Comparison of ENCODE assay signal across 9 cellular contexts in genomic region chr12:40158592-40159111, GRCh38. TPM values are rescaled to one million over a fixed set of nuclear protein-coding genes. Genes with fewer than 3 reads are reported as not detected.
DNase-seq lines count a peak whose midpoint lies in the region; ATAC-seq, FAIRE-seq and TF ChIP-seq lines count a peak whose summit lies in the region.
"Had no signal": no experiment of that assay in that cellular context is flagged by ENCODE, and none has a peak within 500 bp of the region (broad histone marks: within the 10 kb centered on the region; RNA-seq: fewer than 3 reads in every experiment).

No MANE protein-coding gene starts in this region.

- DNase-seq in NCI-H446 (lab: John Stamatoyannopoulos, UW) (peak; percentile 52 to 56), HepG2 (ENCODE audit: low spot score) (no peak), cerebellar nuclear complex (lab: John Stamatoyannopoulos, UW) (no peak), stomach (no peak), neural progenitor cell (ENCODE audit: low spot score) (no peak)

- H3K9ac ChIP-seq in HepG2 (ENCODE audit: insufficient read depth, low read depth, low read length), result no peak overlapping the region
- H3K9ac ChIP-seq in neural progenitor cell, result no peak overlapping the region

- H3K27ac ChIP-seq in HepG2 (ENCODE audit: extremely low read length, insufficient read depth, low read length), result no peak overlapping the region
- H3K27ac ChIP-seq in stomach, result peak overlapping the region in 2 of 5 donors; percentile 43 to 58
- no peak overlapping the region for H3K27ac ChIP-seq in neural progenitor cell

- H3K4me3 ChIP-seq in HepG2 (replicated peaks in 1 of 3; ENCODE audit: insufficient read depth in 1 of 3, low read depth in 2 of 3, low read length in 3 of 3) (no peak overlapping the region), stomach (no peak overlapping the region), neural progenitor cell (no peak overlapping the region)

- no peaks in the 10 kb centered on the region for H3K36me3 Mint-ChIP-seq in neural progenitor cell

- FAIRE-seq in HepG2 (lab: Jason Lieb, UNC), result no peak

- H4K20me1 ChIP-seq in HepG2 (ENCODE audit: insufficient read depth, low read length), result no peaks in the 10 kb centered on the region
- no peaks in the 10 kb centered on the region for H4K20me1 ChIP-seq in neural progenitor cell (ENCODE audit: low read depth)

- H3K36me3 ChIP-seq in HepG2 (replicated peaks in 1 of 2; ENCODE audit: control insufficient read depth in 1 of 2, insufficient read depth in 2 of 2, low read length in 2 of 2) (no peaks in the 10 kb centered on the region), stomach (no peaks in the 10 kb centered on the region), neural progenitor cell (peaks cover 11% of the 10 kb centered on the region)

- H3K27me3 Mint-ChIP-seq in neural progenitor cell (ENCODE audit: insufficient read depth, low read depth), result no peaks in the 10 kb centered on the region

- in situ Hi-C loops in HepG2 (cut with HindIII; ENCODE audit: extremely low pct_ligation_motif_present, low pct_unique_long_range_greater_than_20kb), result no loop called here

- no peak for TF ChIP-seq RAD21 in HepG2 (CRISPR knock-in tag; IDR thresholded peaks at IDR 0.05)

- ATAC-seq in GM18502 (IDR thresholded peaks at IDR 0.05; ENCODE audit: poor library complexity, unreplicated experiment) (peak; percentile 82), HG02678 (IDR thresholded peaks at IDR 0.05; ENCODE audit: unreplicated experiment) (peak; percentile 68), HepG2 (no peak), GM19328 (IDR thresholded peaks at IDR 0.05; ENCODE audit: unreplicated experiment) (no peak)

- TF ChIP-seq POLR2A in HepG2 (IDR thresholded peaks at IDR 0.05; ENCODE audit: insufficient read depth in 1 of 2, low read depth in 2 of 2, low read length in 2 of 2) (no peak), stomach (IDR thresholded peaks at IDR 0.05) (no peak)

- H2AFZ ChIP-seq in HepG2 (ENCODE audit: low read length), result no peak overlapping the region
- H2AFZ ChIP-seq in neural progenitor cell (replicated peaks), result no peak overlapping the region

- POLR2A ChIA-PET in HepG2 (lab: Yijun Ruan, JAX), result no interaction called here

- no TSS peak for BruUV-seq in HepG2 (replicated peaks; lab: Mats Ljungman, UMichigan)

- H3K4me1 ChIP-seq in HepG2 (ENCODE audit: insufficient read depth, low read length) (no peaks in the 10 kb centered on the region), stomach (no peaks in the 10 kb centered on the region), neural progenitor cell (no peaks in the 10 kb centered on the region)

- no peak for TF ChIP-seq CTCF in HepG2 (CRISPR knock-in tag; IDR thresholded peaks at IDR 0.05)
- no peak for TF ChIP-seq CTCF in stomach (IDR thresholded peaks at IDR 0.05)
- TF ChIP-seq CTCF in neural progenitor cell (IDR thresholded peaks at IDR 0.05), result no peak

- H3K9me3 ChIP-seq in HepG2 (ENCODE audit: low read length), result peaks cover 26% of the 10 kb centered on the region; the same call in 1 of the 2 replicates
- H3K9me3 ChIP-seq in stomach, result no peaks in the 10 kb centered on the region
- H3K9me3 ChIP-seq in neural progenitor cell (ENCODE audit: low read depth), result peaks cover 7% of the 10 kb centered on the region

- H3K4me1 Mint-ChIP-seq in neural progenitor cell, result peaks cover 5% of the 10 kb centered on the region

- CTCF ChIA-PET in HepG2 (lab: Yijun Ruan, JAX; ENCODE audit: low intra/inter-chr PET ratio, low total read pairs), result no interaction called here

- 38% methylated on average over 1 of the region's 1 CpG for WGBS in HepG2 (ENCODE audit: low lambda C conversion rate)
- 79 to 94% (median 93%) methylated on average over 1 of the region's 1 CpG for WGBS in stomach, 5 donors

- no peak overlapping the region for H3K4me3 Mint-ChIP-seq in neural progenitor cell
- H3K4me3 Mint-ChIP-seq: T-helper 1 cell treated with Interleukin-12 subunit alpha and Interleukin-12 subunit beta and Interleukin-4 antibody, amounts not matched to agents 30 μg/mL and 1 μg/mL, for 36 hours had no signal

- H3K4me2 ChIP-seq in HepG2 (ENCODE audit: low read depth, low read length), result no peak overlapping the region
- no peak overlapping the region for H3K4me2 ChIP-seq in neural progenitor cell

- peaks cover 22% of the 10 kb centered on the region for H3K9me3 Mint-ChIP-seq in neural progenitor cell

- no peak overlapping the region for H3K27ac Mint-ChIP-seq in neural progenitor cell
- H3K27ac Mint-ChIP-seq: T-helper 1 cell treated with Interleukin-12 subunit alpha and Interleukin-12 subunit beta and Interleukin-4 antibody, amounts not matched to agents 30 μg/mL and 1 μg/mL, for 36 hours had no signal

- intact Hi-C loops in HepG2 (cut with micrococcal nuclease; ENCODE audit: unreplicated experiment), result no loop called here
- intact Hi-C loops in stomach (cut with DNase I; ENCODE audit: low total_unique reads), result no loop called here

- no peaks in the 10 kb centered on the region for H3K27me3 ChIP-seq in HepG2 (ENCODE audit: control insufficient read depth in 1 of 2, insufficient read depth in 2 of 2, low read length in 2 of 2)
- no peaks in the 10 kb centered on the region for H3K27me3 ChIP-seq in stomach
- H3K27me3 ChIP-seq in neural progenitor cell, result no peaks in the 10 kb centered on the region

- no peaks in the 10 kb centered on the region for H3F3A ChIP-seq in neural progenitor cell (ENCODE audit: low read depth)

- no peaks in the 10 kb centered on the region for H3K79me2 ChIP-seq in HepG2 (ENCODE audit: insufficient read depth, low read length)
- H3K79me2 ChIP-seq in neural progenitor cell (ENCODE audit: low read depth), result no peaks in the 10 kb centered on the region

- no peak for TF ChIP-seq EP300 in HepG2 (IDR thresholded peaks at IDR 0.05; ENCODE audit: low read depth in 2 of 2, low read length in 2 of 2)
- no peak for TF ChIP-seq EP300 in HepG2 (CRISPR knock-in tag; IDR thresholded peaks at IDR 0.05; ENCODE audit: borderline replicate concordance)
- no peak for TF ChIP-seq EP300 in stomach (IDR thresholded peaks at IDR 0.05)

TF ChIP-seq in HepG2, 621 proteins besides CTCF, POLR2A, EP300 and RAD21:
- no peak for TF ChIP-seq GZF1 (CRISPR knock-in tag; IDR thresholded peaks at IDR 0.05)
- TF ChIP-seq MAFK (conservative IDR thresholded peaks at IDR 0.05 in 1 of 2, IDR thresholded peaks at IDR 0.05 in 1 of 2; ENCODE audit: low read length in 2 of 2), result peak; percentile 73 to 81
- peak; percentile 65; the same call in 1 of the 2 replicates for TF ChIP-seq MAFF (IDR thresholded peaks at IDR 0.05; ENCODE audit: low read depth, low read length)

RNA-seq across cellular contexts. Expression of gene SLC2A13, which starts 52.8 kb away (rescaled TPM):
- total RNA-seq in HepG2 (2016; rRNA removed; fragmentation: Illumina TruSeq; extraction: Trizol), result 3.2 and 6.0 TPM in 2 replicates
- 1.1 and 1.6 TPM in 2 replicates for total RNA-seq in HepG2 (2016; cell fraction: cytosol; rRNA removed; fragmentation: Illumina TruSeq; extraction: Trizol; ENCODE audit: low read depth)
- total RNA-seq in HepG2 (2016; cell fraction: insoluble cytoplasmic fraction; rRNA removed; fragmentation: Illumina TruSeq; extraction: Trizol), result 2.6 and 4.9 TPM in 2 replicates
- 1.3 and 1.8 TPM in 2 replicates for total RNA-seq in HepG2 (2016; cell fraction: membrane; rRNA removed; fragmentation: Illumina TruSeq; extraction: Trizol)
- total RNA-seq in HepG2 (2016; cell fraction: nucleus; rRNA removed; fragmentation: Illumina TruSeq; extraction: Trizol), result 17.4 and 20.6 TPM in 2 replicates
- 4.7 and 5.5 TPM in 2 replicates for polyA plus RNA-seq in HepG2 (2011; rRNA removed)
- polyA plus RNA-seq in HepG2 (2011; cell fraction: cytosol; rRNA removed), result 1.2 and 1.7 TPM in 2 replicates
- 11.3 and 13.6 TPM in 2 replicates for polyA plus RNA-seq in HepG2 (2011; cell fraction: nucleus; rRNA removed)
- polyA plus RNA-seq in HepG2 (2012), result 2.6 and 3.8 TPM in 2 replicates
- polyA plus RNA-seq in HepG2 (2016; cell fraction: cytosol; fragmentation: Illumina TruSeq; extraction: Trizol; ENCODE audit: low read depth), result 0.16 and 0.17 TPM in 2 replicates
- 2.0 and 2.2 TPM in 2 replicates for polyA plus RNA-seq in HepG2 (2016; cell fraction: insoluble cytoplasmic fraction; fragmentation: Illumina TruSeq; extraction: Trizol; ENCODE audit: low read depth)
- polyA plus RNA-seq in HepG2 (2016; cell fraction: membrane; fragmentation: Illumina TruSeq; extraction: Trizol; ENCODE audit: low read depth), result 0.46 and 0.58 TPM in 2 replicates
- polyA plus RNA-seq in HepG2 (2016; cell fraction: nucleus; fragmentation: Illumina TruSeq; extraction: Trizol; ENCODE audit: insufficient read depth, low read depth), result 10.4 and 10.7 TPM in 2 replicates
- polyA minus RNA-seq in HepG2 (2011; rRNA and poly(A)+ RNA removed; ENCODE audit: low replicate concordance), result 8.5 and 31.5 TPM in 2 replicates
- 5.6 and 6.1 TPM in 2 replicates for polyA minus RNA-seq in HepG2 (2011; cell fraction: cytosol; rRNA and poly(A)+ RNA removed)
- polyA minus RNA-seq in HepG2 (2011; cell fraction: nucleus; rRNA and poly(A)+ RNA removed), result 31.5 and 36.4 TPM in 2 replicates
- total RNA-seq in stomach, result 10 to 100 TPM in 3 of 5 donors, 1 to 10 TPM in 2; 3.5 to 87.5 (median 17.2) TPM
- 1 to 10 TPM in 2 of 3 donors, under 1 TPM in 1; 0.93 to 1.4 (median 1.1) TPM for polyA plus RNA-seq in stomach
- total RNA-seq in neural progenitor cell (ENCODE audit: low replicate concordance), result 10.5 and 11.1 TPM in 2 replicates

Comparison
In these comparisons a context has a peak if more than half of its experiments do, and no peak if none do; other contexts are left out.
1. ATAC-seq: peak in GM18502 (single experiment) and HG02678 (single experiment); none in HepG2 (single experiment) and GM19328 (single experiment).
2. DNase-seq: peak in NCI-H446 (2 of 2); none in HepG2 (single experiment), cerebellar nuclear complex (0 of 2), stomach (single experiment) and neural progenitor cell (single experiment).